In genomic region chr7:100687740-100688592, GRCh38 we compare ENCODE assay signal across 16 cellular contexts.
DNase-seq lines count a peak whose midpoint lies in the region; ATAC-seq and TF ChIP-seq lines count a peak whose summit lies in the region.
"Had no signal": no experiment of that assay in that cellular context is flagged by ENCODE, and none has a peak within 500 bp of the region (broad histone marks: within the 10 kb centered on the region; RNA-seq: fewer than 3 reads in every experiment).

No MANE protein-coding gene starts in this region.

- peaks cover 74% of the 10 kb centered on the region for H3K36me3 ChIP-seq in NT2/D1 (ENCODE audit: insufficient read depth, insufficient read length, low read length)

- H3K36me3 Mint-ChIP-seq in activated naive CD4-positive, alpha-beta T cell treated with anti-CD3 and anti-CD28 coated beads, Interleukin-2, amount 10 ng/mL, durations not matched to agents 7 days and 5 days, result peaks cover 26% of the 10 kb centered on the region
- H3K36me3 Mint-ChIP-seq in stimulated activated naive B cell treated with anti-CD40 and anti-IgM and Interleukin-4, amounts not matched to agents 10 μg/mL and 1 μg/mL and 100 μg/mL, for 72 hours, result peaks cover 21 to 41% of the 10 kb centered on the region in 2 donors

- DNase-seq in activated naive CD4-positive, alpha-beta T cell treated with anti-CD3 and anti-CD28 coated beads, Interleukin-2, amount 10 ng/mL, durations not matched to agents 7 days and 5 days, result no peak
- no peak for DNase-seq in activated naive CD4-positive, alpha-beta T cell treated with Interleukin-2 at 50 U/mL for 16 hours
- DNase-seq in NT2/D1 (ENCODE audit: low read depth, low spot score), result no peak
- peak; percentile 44 to 56 for DNase-seq in foreskin fibroblast
- DNase-seq in stimulated activated naive B cell treated with anti-CD40 and anti-IgM and Interleukin-4, amounts not matched to agents 10 μg/mL and 1 μg/mL and 100 μg/mL, for 72 hours, result no peak
- DNase-seq in NCI-H2029 (lab: John Stamatoyannopoulos, UW), result no peak
- DNase-seq: activated CD4-positive, alpha-beta T cell treated with anti-CD3 and anti-CD28 coated beads, Interleukin-2, amount 50 U/mL, for 4 hours; anterior cingulate cortex; HCEC 1CT; NCI-H345; RPMI8226; tibial artery had no signal

- H3K27me3 ChIP-seq in NT2/D1 (ENCODE audit: insufficient read depth, insufficient read length), result no peaks in the 10 kb centered on the region
- H3K27me3 ChIP-seq: tibial artery had no signal

- H3K9me3 Mint-ChIP-seq in activated naive CD4-positive, alpha-beta T cell treated with anti-CD3 and anti-CD28 coated beads, Interleukin-2, amount 10 ng/mL, durations not matched to agents 7 days and 5 days, result no peaks in the 10 kb centered on the region
- H3K9me3 Mint-ChIP-seq in stimulated activated naive B cell treated with anti-CD40 and anti-IgM and Interleukin-4, amounts not matched to agents 10 μg/mL and 1 μg/mL and 100 μg/mL, for 72 hours, result no peaks in the 10 kb centered on the region

- CTCF ChIA-PET in activated naive CD4-positive, alpha-beta T cell treated with anti-CD3 and anti-CD28 coated beads, Interleukin-2, amount 10 ng/mL, durations not matched to agents 7 days and 5 days (lab: Charles Lee), result interaction anchor here (0.6 to 5.6 kb wide), 3 partner anchors 17 to 208 kb away, joined by 3 to 38 read pairs (median 4); partner anchors contain the start of gene POP7

- H3K4me1 Mint-ChIP-seq in activated naive CD4-positive, alpha-beta T cell treated with anti-CD3 and anti-CD28 coated beads, Interleukin-2, amount 10 ng/mL, durations not matched to agents 7 days and 5 days, result peaks cover 22% of the 10 kb centered on the region
- H3K4me1 Mint-ChIP-seq in stimulated activated naive B cell treated with anti-CD40 and anti-IgM and Interleukin-4, amounts not matched to agents 10 μg/mL and 1 μg/mL and 100 μg/mL, for 72 hours, result peaks cover 35 to 43% of the 10 kb centered on the region in 2 donors

- H3K4me3 ChIP-seq in NT2/D1 (ENCODE audit: insufficient read length, low read depth) (no peak overlapping the region), foreskin fibroblast (ENCODE audit: low read depth in 1 of 2, low read length in 2 of 2) (no peak overlapping the region)
- H3K4me3 ChIP-seq: smooth muscle cell, tibial artery had no signal

- peaks cover 10% of the 10 kb centered on the region; the same call in 1 of the 2 replicates for H3K9me3 ChIP-seq in NT2/D1 (ENCODE audit: insufficient read depth, low read length)
- H3K9me3 ChIP-seq: tibial artery had no signal

- TF ChIP-seq CTCF in foreskin fibroblast (IDR thresholded peaks at IDR 0.05; ENCODE audit: low read depth, low read length), result no peak

- peaks cover 11% of the 10 kb centered on the region for H3K4me1 ChIP-seq in NT2/D1 (ENCODE audit: insufficient read depth, insufficient read length)

- no peak for ATAC-seq in stimulated activated naive B cell treated with anti-CD40 and anti-IgM and Interleukin-4, amounts not matched to agents 10 μg/mL and 1 μg/mL and 100 μg/mL, for 72 hours (replicated peaks)
- ATAC-seq in HG03139 (IDR thresholded peaks at IDR 0.05; ENCODE audit: unreplicated experiment) (no peak), HG02938 (IDR thresholded peaks at IDR 0.05; ENCODE audit: unreplicated experiment) (no peak)

- H3K27me3 Mint-ChIP-seq in activated naive CD4-positive, alpha-beta T cell treated with anti-CD3 and anti-CD28 coated beads, Interleukin-2, amount 10 ng/mL, durations not matched to agents 7 days and 5 days, result no peaks in the 10 kb centered on the region
- no peaks in the 10 kb centered on the region for H3K27me3 Mint-ChIP-seq in stimulated activated naive B cell treated with anti-CD40 and anti-IgM and Interleukin-4, amounts not matched to agents 10 μg/mL and 1 μg/mL and 100 μg/mL, for 72 hours

- H3K27ac Mint-ChIP-seq in activated naive CD4-positive, alpha-beta T cell treated with anti-CD3 and anti-CD28 coated beads, Interleukin-2, amount 10 ng/mL, durations not matched to agents 7 days and 5 days, result peak overlapping the region; percentile 42
- peak overlapping the region; percentile 82 for H3K27ac Mint-ChIP-seq in stimulated activated naive B cell treated with anti-CD40 and anti-IgM and Interleukin-4, amounts not matched to agents 10 μg/mL and 1 μg/mL and 100 μg/mL, for 72 hours

- no peak overlapping the region for H3K4me3 Mint-ChIP-seq in activated naive CD4-positive, alpha-beta T cell treated with anti-CD3 and anti-CD28 coated beads, Interleukin-2, amount 10 ng/mL, durations not matched to agents 7 days and 5 days
- no peak overlapping the region for H3K4me3 Mint-ChIP-seq in stimulated activated naive B cell treated with anti-CD40 and anti-IgM and Interleukin-4, amounts not matched to agents 10 μg/mL and 1 μg/mL and 100 μg/mL, for 72 hours
- H3K4me3 Mint-ChIP-seq: CD14-positive monocyte had no signal

- peak overlapping the region; percentile 32 for H3K9ac ChIP-seq in NT2/D1 (ENCODE audit: insufficient read length, low read depth)

Comparison
In these comparisons a context has a peak if more than half of its experiments do, and no peak if none do; other contexts are left out.
1. DNase-seq: peak in foreskin fibroblast (2 of 2); none in activated naive CD4-positive, alpha-beta T cell treated with anti-CD3 and anti-CD28 coated beads, Interleukin-2, amount 10 ng/mL, durations not matched to agents 7 days and 5 days (single experiment), activated naive CD4-positive, alpha-beta T cell treated with Interleukin-2 at 50 U/mL for 16 hours (single experiment), NT2/D1 (single experiment), stimulated activated naive B cell treated with anti-CD40 and anti-IgM and Interleukin-4, amounts not matched to agents 10 μg/mL and 1 μg/mL and 100 μg/mL, for 72 hours (single experiment) and NCI-H2029 (single experiment).